ENCODE assay signal across 16 cellular contexts in genomic region chr12:108810636-108811035, GRCh38. TPM values are rescaled to one million over a fixed set of nuclear protein-coding genes. Genes with fewer than 3 reads are reported as not detected.
DNase-seq lines count a peak whose midpoint lies in the region; ATAC-seq and TF ChIP-seq lines count a peak whose summit lies in the region.
"Had no signal": no experiment of that assay in that cellular context is flagged by ENCODE, and none has a peak within 500 bp of the region (broad histone marks: within the 10 kb centered on the region; RNA-seq: fewer than 3 reads in every experiment).

No MANE protein-coding gene starts in this region.

- no peaks in the 10 kb centered on the region for H3K9me3 Mint-ChIP-seq in stimulated activated naive CD8-positive, alpha-beta T cell treated with anti-CD3 and anti-CD28 coated beads, Interleukin-15, Interleukin-2, amounts not matched to agents 100 ng/mL and 50 ng/mL, for 24 hours
- H3K9me3 Mint-ChIP-seq in stimulated activated naive CD8-positive, alpha-beta T cell treated with anti-CD3 and anti-CD28 coated beads, Interleukin-15, amount 100 ng/mL, for 72 hours = no peaks in the 10 kb centered on the region
- H3K9me3 Mint-ChIP-seq in WTC11 = no peaks in the 10 kb centered on the region
- no peaks in the 10 kb centered on the region for H3K9me3 Mint-ChIP-seq in neural progenitor cell
- H3K9me3 Mint-ChIP-seq in activated CD4-positive, alpha-beta memory T cell treated with anti-CD3 and anti-CD28 coated beads for 36 hours = no peaks in the 10 kb centered on the region
- H3K9me3 Mint-ChIP-seq: CD4-positive, alpha-beta T cell had no signal

- no peak for ATAC-seq in stimulated activated naive CD8-positive, alpha-beta T cell treated with anti-CD3 and anti-CD28 coated beads, Interleukin-15, amount 100 ng/mL, for 72 hours
- ATAC-seq in WTC11 (no peak), HG03571 (IDR thresholded peaks at IDR 0.05; ENCODE audit: unreplicated experiment) (no peak), HG02588 (IDR thresholded peaks at IDR 0.05; ENCODE audit: unreplicated experiment) (no peak)
- ATAC-seq: HCT116 had no signal

- TF ChIP-seq CTCF in WTC11 (IDR thresholded peaks at IDR 0.05) (no peak), neural progenitor cell (IDR thresholded peaks at IDR 0.05) (no peak), esophagus muscularis mucosa (IDR thresholded peaks at IDR 0.05) (no peak)

- intact Hi-C loops in activated CD4-positive, alpha-beta memory T cell treated with anti-CD3 and anti-CD28 coated beads for 36 hours (cut with micrococcal nuclease) = no loop called here
- intact Hi-C loops in esophagus muscularis mucosa (cut with DNase I) = no loop called here

- 92% methylated on average over 16 of the region's 16 CpGs for WGBS in esophagus muscularis mucosa

- H3K27me3 Mint-ChIP-seq in stimulated activated naive CD8-positive, alpha-beta T cell treated with anti-CD3 and anti-CD28 coated beads, Interleukin-15, Interleukin-2, amounts not matched to agents 100 ng/mL and 50 ng/mL, for 24 hours = no peaks in the 10 kb centered on the region
- H3K27me3 Mint-ChIP-seq in stimulated activated naive CD8-positive, alpha-beta T cell treated with anti-CD3 and anti-CD28 coated beads, Interleukin-15, amount 100 ng/mL, for 72 hours = no peaks in the 10 kb centered on the region
- H3K27me3 Mint-ChIP-seq in WTC11 (ENCODE audit: low read depth) (no peaks in the 10 kb centered on the region), neural progenitor cell (ENCODE audit: insufficient read depth, low read depth) (no peaks in the 10 kb centered on the region)
- no peaks in the 10 kb centered on the region for H3K27me3 Mint-ChIP-seq in activated CD4-positive, alpha-beta memory T cell treated with anti-CD3 and anti-CD28 coated beads for 36 hours
- H3K27me3 Mint-ChIP-seq: CD4-positive, alpha-beta T cell had no signal

- H3K9me3 ChIP-seq in neural progenitor cell (ENCODE audit: low read depth) = no peaks in the 10 kb centered on the region
- no peaks in the 10 kb centered on the region for H3K9me3 ChIP-seq in esophagus muscularis mucosa
- H3K9me3 ChIP-seq: SJCRH30 had no signal

- no peak overlapping the region for H3K4me3 Mint-ChIP-seq in stimulated activated naive CD8-positive, alpha-beta T cell treated with anti-CD3 and anti-CD28 coated beads, Interleukin-15, Interleukin-2, amounts not matched to agents 100 ng/mL and 50 ng/mL, for 24 hours
- H3K4me3 Mint-ChIP-seq in stimulated activated naive CD8-positive, alpha-beta T cell treated with anti-CD3 and anti-CD28 coated beads, Interleukin-15, amount 100 ng/mL, for 72 hours = no peak overlapping the region
- H3K4me3 Mint-ChIP-seq in WTC11 (no peak overlapping the region), neural progenitor cell (no peak overlapping the region)
- H3K4me3 Mint-ChIP-seq in activated CD4-positive, alpha-beta memory T cell treated with anti-CD3 and anti-CD28 coated beads for 36 hours = no peak overlapping the region
- H3K4me3 Mint-ChIP-seq: CD4-positive, alpha-beta T cell had no signal

- H3K27me3 ChIP-seq in neural progenitor cell (no peaks in the 10 kb centered on the region), esophagus muscularis mucosa (no peaks in the 10 kb centered on the region)
- H3K27me3 ChIP-seq: SJCRH30 had no signal

- H2AFZ ChIP-seq in neural progenitor cell (replicated peaks) = no peak overlapping the region

- H4K20me1 ChIP-seq in neural progenitor cell (ENCODE audit: low read depth) = no peaks in the 10 kb centered on the region

- peaks cover 2% of the 10 kb centered on the region for H3F3A ChIP-seq in neural progenitor cell (ENCODE audit: low read depth)

- H3K79me2 ChIP-seq in neural progenitor cell (ENCODE audit: low read depth) = no peaks in the 10 kb centered on the region

- H3K4me1 Mint-ChIP-seq in stimulated activated naive CD8-positive, alpha-beta T cell treated with anti-CD3 and anti-CD28 coated beads, Interleukin-15, Interleukin-2, amounts not matched to agents 100 ng/mL and 50 ng/mL, for 24 hours (ENCODE audit: low read depth) = no peaks in the 10 kb centered on the region
- no peaks in the 10 kb centered on the region for H3K4me1 Mint-ChIP-seq in stimulated activated naive CD8-positive, alpha-beta T cell treated with anti-CD3 and anti-CD28 coated beads, Interleukin-15, amount 100 ng/mL, for 72 hours
- H3K4me1 Mint-ChIP-seq in WTC11 = peaks cover 16% of the 10 kb centered on the region
- H3K4me1 Mint-ChIP-seq in neural progenitor cell = peaks cover 25% of the 10 kb centered on the region
- no peaks in the 10 kb centered on the region for H3K4me1 Mint-ChIP-seq in activated CD4-positive, alpha-beta memory T cell treated with anti-CD3 and anti-CD28 coated beads for 36 hours (ENCODE audit: low read depth)

- H3K4me3 ChIP-seq in neural progenitor cell = no peak overlapping the region
- no peak overlapping the region for H3K4me3 ChIP-seq in esophagus muscularis mucosa
- H3K4me3 ChIP-seq: SJCRH30 had no signal

- H3K4me1 ChIP-seq in neural progenitor cell (no peaks in the 10 kb centered on the region), esophagus muscularis mucosa (peaks cover 31 to 48% (median 41%) of the 10 kb centered on the region in 4 donors)
- H3K4me1 ChIP-seq: SJCRH30 had no signal

- no peak overlapping the region for H3K4me2 ChIP-seq in neural progenitor cell

- POLR2A ChIA-PET in WTC11 (lab: Charles Lee) = no interaction called here
- POLR2A ChIA-PET in activated CD4-positive, alpha-beta memory T cell treated with anti-CD3 and anti-CD28 coated beads for 36 hours (lab: Charles Lee) = no interaction called here

- H3K27ac Mint-ChIP-seq in stimulated activated naive CD8-positive, alpha-beta T cell treated with anti-CD3 and anti-CD28 coated beads, Interleukin-15, Interleukin-2, amounts not matched to agents 100 ng/mL and 50 ng/mL, for 24 hours = peak overlapping the region; percentile 70
- H3K27ac Mint-ChIP-seq in stimulated activated naive CD8-positive, alpha-beta T cell treated with anti-CD3 and anti-CD28 coated beads, Interleukin-15, amount 100 ng/mL, for 72 hours = no peak overlapping the region
- H3K27ac Mint-ChIP-seq in WTC11 (peak overlapping the region; percentile 65; the same call in 1 of the 2 replicates), neural progenitor cell (peak overlapping the region; percentile 54)
- no peak overlapping the region for H3K27ac Mint-ChIP-seq in activated CD4-positive, alpha-beta memory T cell treated with anti-CD3 and anti-CD28 coated beads for 36 hours
- H3K27ac Mint-ChIP-seq: CD4-positive, alpha-beta T cell had no signal

- no peak overlapping the region for H3K27ac ChIP-seq in neural progenitor cell
- H3K27ac ChIP-seq in esophagus muscularis mucosa (replicated peaks in 1 of 4) = no peak overlapping the region
- H3K27ac ChIP-seq: SJCRH30 had no signal

- CTCF ChIA-PET in WTC11 (lab: Charles Lee) = interaction anchor here (0.6 to 0.8 kb wide), 2 partner anchors 146 to 1623 kb away, joined by 4 to 5 read pairs; no protein-coding TSS in a partner anchor
- CTCF ChIA-PET in activated CD4-positive, alpha-beta memory T cell treated with anti-CD3 and anti-CD28 coated beads for 36 hours (lab: Charles Lee) = interaction anchor here (0.9 to 1.3 kb wide), 2 partner anchors 140 to 146 kb away, joined by 3 read pairs; no protein-coding TSS in a partner anchor

- no peak for TF ChIP-seq EP300 in esophagus muscularis mucosa (IDR thresholded peaks at IDR 0.05)

- H3K36me3 ChIP-seq in neural progenitor cell = no peaks in the 10 kb centered on the region
- H3K36me3 ChIP-seq in esophagus muscularis mucosa = peaks cover 23 to 94% (median 73%) of the 10 kb centered on the region in 4 donors

- no peak overlapping the region for H3K9ac ChIP-seq in neural progenitor cell

- no peak for DNase-seq in stimulated activated naive CD8-positive, alpha-beta T cell treated with anti-CD3 and anti-CD28 coated beads, Interleukin-15, amount 100 ng/mL, for 72 hours
- DNase-seq in WTC11 (ENCODE audit: low spot score) (no peak), neural progenitor cell (ENCODE audit: low spot score) (no peak), esophagus muscularis mucosa (ENCODE audit: extremely low spot score) (no peak)
- DNase-seq in activated CD4-positive, alpha-beta memory T cell treated with anti-CD3 and anti-CD28 coated beads for 36 hours = no peak
- DNase-seq: CD4-positive, alpha-beta T cell; KBM-7; NCI-H1436; NCI-H2029; NCI-H2171 treated with DMSO at 0.1 percent for 48 hours; NCI-H748 treated with DMSO at 0.1 percent for 48 hours; SJCRH30 had no signal

- no peak for TF ChIP-seq POLR2A in esophagus muscularis mucosa (IDR thresholded peaks at IDR 0.05; ENCODE audit: low read depth)

- peaks cover 46% of the 10 kb centered on the region for H3K36me3 Mint-ChIP-seq in stimulated activated naive CD8-positive, alpha-beta T cell treated with anti-CD3 and anti-CD28 coated beads, Interleukin-15, Interleukin-2, amounts not matched to agents 100 ng/mL and 50 ng/mL, for 24 hours (ENCODE audit: low read depth)
- H3K36me3 Mint-ChIP-seq in WTC11 (peaks cover 30% of the 10 kb centered on the region), neural progenitor cell (peaks cover 30% of the 10 kb centered on the region)
- peaks cover 23% of the 10 kb centered on the region for H3K36me3 Mint-ChIP-seq in activated CD4-positive, alpha-beta memory T cell treated with anti-CD3 and anti-CD28 coated beads for 36 hours

TF ChIP-seq in WTC11, 78 proteins besides CTCF, POLR2A, EP300 and RAD21:
- TF ChIP-seq NR1H2 (CRISPR knock-in tag; IDR thresholded peaks at IDR 0.05) (no peak), ZNF232 (CRISPR knock-in tag; IDR thresholded peaks at IDR 0.05) (no peak), CREM (CRISPR knock-in tag; IDR thresholded peaks at IDR 0.05) (no peak), NFATC4 (CRISPR knock-in tag; IDR thresholded peaks at IDR 0.05) (no peak), RORB (CRISPR knock-in tag; IDR thresholded peaks at IDR 0.05) (no peak)

RNA-seq across cellular contexts. Expression of gene SSH1, which starts 46.7 kb away (rescaled TPM):
- total RNA-seq in WTC11 (2021) = 18.7 to 23.1 TPM (median 21.3 TPM) in 3 replicates
- 8.4 and 10.2 TPM in 2 replicates for total RNA-seq in neural progenitor cell (ENCODE audit: low replicate concordance)
- 10 to 100 TPM; 27.4 to 30.2 TPM for total RNA-seq in activated CD4-positive, alpha-beta memory T cell treated with anti-CD3 and anti-CD28 coated beads for 36 hours
- total RNA-seq in esophagus muscularis mucosa = 10 to 100 TPM; 14.1 to 40.9 (median 28.7) TPM

Comparison
In these comparisons a context has a peak if more than half of its experiments do, and no peak if none do; other contexts are left out.
1. H3K27ac Mint-ChIP-seq: peak in stimulated activated naive CD8-positive, alpha-beta T cell treated with anti-CD3 and anti-CD28 coated beads, Interleukin-15, Interleukin-2, amounts not matched to agents 100 ng/mL and 50 ng/mL, for 24 hours (single experiment), WTC11 (single experiment) and neural progenitor cell (single experiment); none in stimulated activated naive CD8-positive, alpha-beta T cell treated with anti-CD3 and anti-CD28 coated beads, Interleukin-15, amount 100 ng/mL, for 72 hours (0 of 2) and activated CD4-positive, alpha-beta memory T cell treated with anti-CD3 and anti-CD28 coated beads for 36 hours (single experiment).